Comparison of ENCODE assay signal across 9 cellular contexts in genomic region chr17:61400786-61401279, GRCh38. TPM values are rescaled to one million over a fixed set of nuclear protein-coding genes. Genes with fewer than 3 reads are reported as not detected.
DNase-seq lines count a peak whose midpoint lies in the region; ATAC-seq and TF ChIP-seq lines count a peak whose summit lies in the region.
"Had no signal": no experiment of that assay in that cellular context is flagged by ENCODE, and none has a peak within 500 bp of the region (broad histone marks: within the 10 kb centered on the region; RNA-seq: fewer than 3 reads in every experiment).

No MANE protein-coding gene starts in this region.

- H3K36me3 Mint-ChIP-seq in stimulated activated naive CD8-positive, alpha-beta T cell treated with anti-CD3 and anti-CD28 coated beads, Interleukin-15, Interleukin-2, amounts not matched to agents 100 ng/mL and 50 ng/mL, for 24 hours (ENCODE audit: low read depth), result no peaks in the 10 kb centered on the region
- H3K36me3 Mint-ChIP-seq in naive thymus-derived CD4-positive, alpha-beta T cell, result peaks cover 0 to 3% (median 0%) of the 10 kb centered on the region in 5 donors

- peak overlapping the region; percentile 36 for H3K27ac Mint-ChIP-seq in stimulated activated naive CD8-positive, alpha-beta T cell treated with anti-CD3 and anti-CD28 coated beads, Interleukin-15, Interleukin-2, amounts not matched to agents 100 ng/mL and 50 ng/mL, for 24 hours
- peak overlapping the region in 1 of 9 donors; percentile 76 for H3K27ac Mint-ChIP-seq in naive thymus-derived CD4-positive, alpha-beta T cell

- POLR2A ChIA-PET in naive thymus-derived CD4-positive, alpha-beta T cell (lab: Charles Lee), result no interaction called here

- peaks cover 88% of the 10 kb centered on the region for H3K27me3 ChIP-seq in colonic mucosa
- peaks cover 0 to 45% of the 10 kb centered on the region in 2 donors for H3K27me3 ChIP-seq in naive thymus-derived CD4-positive, alpha-beta T cell (ENCODE audit: control insufficient read depth in 2 of 2, insufficient read depth in 2 of 2, low read length in 2 of 2)

- H3K36me3 ChIP-seq in colonic mucosa, result no peaks in the 10 kb centered on the region
- H3K36me3 ChIP-seq in naive thymus-derived CD4-positive, alpha-beta T cell (ENCODE audit: control insufficient read depth in 2 of 3, insufficient read depth in 3 of 3, low read length in 3 of 3), result no peaks in the 10 kb centered on the region

- no peak for DNase-seq in stimulated activated naive CD8-positive, alpha-beta T cell treated with anti-CD3 and anti-CD28 coated beads, Interleukin-15, Interleukin-2, amounts not matched to agents 100 U/mL and 50 U/mL, for 24 hours
- DNase-seq in colonic mucosa (no peak), germinal center (ENCODE audit: low spot score) (no peak), middle frontal gyrus (ENCODE audit: extremely low spot score, low spot score) (no peak)
- no peak for DNase-seq in naive thymus-derived CD4-positive, alpha-beta T cell

- H3K4me1 Mint-ChIP-seq in stimulated activated naive CD8-positive, alpha-beta T cell treated with anti-CD3 and anti-CD28 coated beads, Interleukin-15, Interleukin-2, amounts not matched to agents 100 ng/mL and 50 ng/mL, for 24 hours (ENCODE audit: low read depth), result peaks cover 46% of the 10 kb centered on the region
- peaks cover 27 to 50% (median 44%) of the 10 kb centered on the region in 7 donors for H3K4me1 Mint-ChIP-seq in naive thymus-derived CD4-positive, alpha-beta T cell

- H3K9me3 ChIP-seq in colonic mucosa, result no peaks in the 10 kb centered on the region
- no peaks in the 10 kb centered on the region for H3K9me3 ChIP-seq in naive thymus-derived CD4-positive, alpha-beta T cell (ENCODE audit: control insufficient read depth in 2 of 3, low read length in 3 of 3)

- no peak for ATAC-seq in stimulated activated naive CD8-positive, alpha-beta T cell treated with anti-CD3 and anti-CD28 coated beads, Interleukin-15, Interleukin-2, amounts not matched to agents 100 U/mL and 50 U/mL, for 24 hours
- no peak for ATAC-seq in naive thymus-derived CD4-positive, alpha-beta T cell
- ATAC-seq in GM21528 (IDR thresholded peaks at IDR 0.05; ENCODE audit: low FRiP score, unreplicated experiment) (no peak), GM21360 (IDR thresholded peaks at IDR 0.05; ENCODE audit: unreplicated experiment) (no peak)

- peaks cover 50% of the 10 kb centered on the region for H3K27me3 Mint-ChIP-seq in stimulated activated naive CD8-positive, alpha-beta T cell treated with anti-CD3 and anti-CD28 coated beads, Interleukin-15, Interleukin-2, amounts not matched to agents 100 ng/mL and 50 ng/mL, for 24 hours
- peaks cover 46 to 61% (median 50%) of the 10 kb centered on the region in 5 donors for H3K27me3 Mint-ChIP-seq in naive thymus-derived CD4-positive, alpha-beta T cell

- peak overlapping the region; percentile 59 to 60 for H3K9ac ChIP-seq in colonic mucosa (ENCODE audit: low read depth in 2 of 2, low read length in 2 of 2)

- H3K4me1 ChIP-seq in colonic mucosa, result peaks cover 8% of the 10 kb centered on the region
- peaks cover 17 to 43% of the 10 kb centered on the region in 2 donors for H3K4me1 ChIP-seq in naive thymus-derived CD4-positive, alpha-beta T cell (ENCODE audit: control insufficient read depth in 2 of 2, insufficient read depth in 2 of 2, low read length in 2 of 2)

- H3K27ac ChIP-seq in colonic mucosa, result no peak overlapping the region
- no peak overlapping the region for H3K27ac ChIP-seq in naive thymus-derived CD4-positive, alpha-beta T cell (ENCODE audit: low read depth, low read length)

- intact Hi-C loops in colonic mucosa (cut with DNase I), result no loop called here
- intact Hi-C loops in naive thymus-derived CD4-positive, alpha-beta T cell (cut with micrococcal nuclease), result no loop called here

- CTCF ChIA-PET in naive thymus-derived CD4-positive, alpha-beta T cell (lab: Charles Lee), result interaction anchor here (1.2 kb wide), 1 partner anchor 12 kb away, joined by 3 read pairs; no protein-coding TSS in a partner anchor

- no peak for TF ChIP-seq CTCF in colonic mucosa (IDR thresholded peaks at IDR 0.05)

- peak overlapping the region; percentile 22 for H3K4me3 ChIP-seq in colonic mucosa
- H3K4me3 ChIP-seq in naive thymus-derived CD4-positive, alpha-beta T cell (ENCODE audit: low read length), result no peak overlapping the region

- peak overlapping the region; percentile 58 for H3K4me3 Mint-ChIP-seq in stimulated activated naive CD8-positive, alpha-beta T cell treated with anti-CD3 and anti-CD28 coated beads, Interleukin-15, Interleukin-2, amounts not matched to agents 100 ng/mL and 50 ng/mL, for 24 hours
- H3K4me3 Mint-ChIP-seq in naive thymus-derived CD4-positive, alpha-beta T cell, result peak overlapping the region; percentile 17 to 83 (median 65)

- H3K9me3 Mint-ChIP-seq in stimulated activated naive CD8-positive, alpha-beta T cell treated with anti-CD3 and anti-CD28 coated beads, Interleukin-15, Interleukin-2, amounts not matched to agents 100 ng/mL and 50 ng/mL, for 24 hours, result no peaks in the 10 kb centered on the region
- peaks cover 0 to 4% (median 0%) of the 10 kb centered on the region in 11 donors for H3K9me3 Mint-ChIP-seq in naive thymus-derived CD4-positive, alpha-beta T cell

RNA-seq across cellular contexts. Expression of gene TBX2, which starts 1.2 kb away (rescaled TPM):
- total RNA-seq in colonic mucosa, result 1 to 10 TPM; 5.0 to 5.3 TPM
- not detected for total RNA-seq in naive thymus-derived CD4-positive, alpha-beta T cell
- not detected for polyA plus RNA-seq in naive thymus-derived CD4-positive, alpha-beta T cell
- total RNA-seq: activated CD8-positive, alpha-beta memory T cell treated with anti-CD3 and anti-CD28 coated beads for 36 hours had no signal

RNA-seq across cellular contexts. Expression of gene TBX4, which starts 51.4 kb away (rescaled TPM):
- not detected for total RNA-seq in colonic mucosa
- not detected for total RNA-seq in naive thymus-derived CD4-positive, alpha-beta T cell
- polyA plus RNA-seq in naive thymus-derived CD4-positive, alpha-beta T cell, result not detected
- total RNA-seq: activated CD8-positive, alpha-beta memory T cell treated with anti-CD3 and anti-CD28 coated beads for 36 hours had no signal

Comparison
In these comparisons a context has a peak if more than half of its experiments do, and no peak if none do; other contexts are left out.
1. RNA of gene TBX2, which starts 1.2 kb away (total RNA-seq): 5.0 to 5.3 TPM in colonic mucosa; not detected in naive thymus-derived CD4-positive, alpha-beta T cell; every median in the first group is over 4 times any median in the second.